In the genomic region with DNA sequence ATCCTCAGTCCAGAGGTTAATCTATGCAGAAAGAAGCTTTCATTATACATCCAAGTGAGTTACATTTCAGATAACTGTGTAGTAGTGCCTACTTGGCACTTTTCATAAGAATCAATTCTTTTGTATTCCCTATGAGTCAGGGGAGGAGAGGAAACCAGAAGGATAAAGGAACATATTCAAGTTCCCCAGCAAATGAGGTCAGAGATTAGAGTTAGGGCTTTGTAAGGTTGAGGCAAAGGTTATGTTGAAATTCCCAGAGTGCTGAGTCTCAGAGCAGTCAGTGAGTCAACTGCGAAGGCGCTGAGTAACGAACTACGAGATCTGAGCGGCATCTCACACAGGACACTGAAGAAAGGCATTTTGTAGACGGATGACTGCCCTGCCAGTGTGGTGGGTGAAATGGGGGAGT, we compare ENCODE assay signal across 12 cellular contexts. TPM values are rescaled to one million over a fixed set of nuclear protein-coding genes. Genes with fewer than 3 reads are reported as not detected.
A peak's percentile ranks its signal among the peaks of the same experiment; 100 is the strongest.
DNase-seq lines count a peak whose midpoint lies in the region; ATAC-seq and TF ChIP-seq lines count a peak whose summit lies in the region.
"Had no signal": no experiment of that assay in that cellular context is flagged by ENCODE, and none has a peak within 500 bp of the region (broad histone marks: within the 10 kb centered on the region; RNA-seq: fewer than 3 reads in every experiment).

No MANE protein-coding gene starts in this region.

- ATAC-seq in HG02840 (IDR thresholded peaks at IDR 0.05; ENCODE audit: low FRiP score, unreplicated experiment) (no peak), HG03565 (IDR thresholded peaks at IDR 0.05; ENCODE audit: unreplicated experiment) (no peak)

- H3K36me3 ChIP-seq in mucosa of rectum (ENCODE audit: control insufficient read depth in 2 of 2, insufficient read depth in 2 of 2, low read length in 2 of 2) = no peaks in the 10 kb centered on the region

- H3K36me3 Mint-ChIP-seq in mesothelial cell of epicardium (no peaks in the 10 kb centered on the region), glutamatergic neuron (ENCODE audit: unreplicated experiment) (no peaks in the 10 kb centered on the region)

- peak; percentile 54 for DNase-seq in AG20443 (ENCODE audit: low spot score)
- DNase-seq in NCI-H226 = peak; percentile 7
- peak; percentile 94 for DNase-seq in epithelial cell of esophagus (ENCODE audit: low read depth)
- DNase-seq in mesothelial cell of epicardium (ENCODE audit: low spot score in 2 of 2, unreplicated experiment in 2 of 2) = no peak
- no peak for DNase-seq in glutamatergic neuron
- DNase-seq: activated T-cell treated with anti-CD3 and anti-CD28 coated beads, Interleukin-2, amount 50 U/mL, for 24 hours; effector CD4-positive, alpha-beta T cell; NCI-H1105 had no signal

- H3K9me3 Mint-ChIP-seq in mesothelial cell of epicardium = peaks cover 3% of the 10 kb centered on the region
- H3K9me3 Mint-ChIP-seq in glutamatergic neuron (ENCODE audit: unreplicated experiment) = peaks cover 4% of the 10 kb centered on the region

- H3K27me3 Mint-ChIP-seq in mesothelial cell of epicardium (ENCODE audit: low read depth) (peaks cover 2% of the 10 kb centered on the region), glutamatergic neuron (ENCODE audit: unreplicated experiment) (peaks cover 5% of the 10 kb centered on the region)

- H3K27ac Mint-ChIP-seq in mesothelial cell of epicardium (no peak overlapping the region), glutamatergic neuron (ENCODE audit: unreplicated experiment) (no peak overlapping the region)
- H3K27ac Mint-ChIP-seq: activated T-cell treated with anti-CD3 and anti-CD28 coated beads, Interleukin-2, amount 50 U/mL, for 24 hours; B cell had no signal

- H3K4me1 ChIP-seq in mucosa of rectum (ENCODE audit: control insufficient read depth in 2 of 2, insufficient read depth in 2 of 2, low read length in 2 of 2) = peaks cover 12 to 17% of the 10 kb centered on the region in 2 donors

- no peak overlapping the region for H3K9ac ChIP-seq in mucosa of rectum (ENCODE audit: low read depth in 1 of 2, low read length in 2 of 2)

- H3K27ac ChIP-seq in mucosa of rectum (ENCODE audit: low read depth in 2 of 2, low read length in 2 of 2) = peak overlapping the region; percentile 65 to 84

- H3K4me3 ChIP-seq in epithelial cell of esophagus (ENCODE audit: low read length) (no peak overlapping the region), mucosa of rectum (ENCODE audit: low read length in 2 of 2) (peak overlapping the region in 1 of 2 donors; percentile 44)

- no peaks in the 10 kb centered on the region for H3K9me3 ChIP-seq in mucosa of rectum (ENCODE audit: control insufficient read depth in 2 of 2, low read length in 2 of 2)

- TF ChIP-seq CTCF in epithelial cell of esophagus (IDR thresholded peaks at IDR 0.05; ENCODE audit: insufficient read depth, low read depth, low read length, missing control alignments) (no peak), mesothelial cell of epicardium (IDR thresholded peaks at IDR 0.05; ENCODE audit: unreplicated experiment) (no peak), glutamatergic neuron (IDR thresholded peaks at IDR 0.05; ENCODE audit: partially characterized antibody, unreplicated experiment) (no peak)

- H3K4me3 Mint-ChIP-seq in mesothelial cell of epicardium = no peak overlapping the region
- H3K4me3 Mint-ChIP-seq in glutamatergic neuron (ENCODE audit: unreplicated experiment) = no peak overlapping the region
- H3K4me3 Mint-ChIP-seq: activated T-cell treated with anti-CD3 and anti-CD28 coated beads, Interleukin-2, amount 50 U/mL, for 24 hours; B cell had no signal

- H3K27me3 ChIP-seq in mucosa of rectum (ENCODE audit: control insufficient read depth in 2 of 2, insufficient read depth in 2 of 2, low read length in 2 of 2) = no peaks in the 10 kb centered on the region

- H3K4me1 Mint-ChIP-seq in mesothelial cell of epicardium (peaks cover 4% of the 10 kb centered on the region), glutamatergic neuron (ENCODE audit: low read depth, unreplicated experiment) (no peaks in the 10 kb centered on the region)
- H3K4me1 Mint-ChIP-seq: B cell had no signal

RNA-seq across cellular contexts. Expression of gene ME2, which starts 25.1 kb away (rescaled TPM):
- 32.8 to 37.3 TPM (median 35.8 TPM) in 3 replicates for total RNA-seq in mesothelial cell of epicardium
- total RNA-seq in glutamatergic neuron (ENCODE audit: unreplicated experiment) = 41.9 TPM

RNA-seq across cellular contexts. Expression of gene MRO, which starts 34.1 kb away (rescaled TPM):
- total RNA-seq in mesothelial cell of epicardium (0.18 to 0.40 TPM (median 0.29 TPM) in 3 replicates), glutamatergic neuron (ENCODE audit: unreplicated experiment) (not detected)
- total RNA-seq: B cell had no signal

Comparison
In these comparisons a context has a peak if more than half of its experiments do, and no peak if none do; other contexts are left out.
1. DNase-seq: peak in AG20443 (single experiment), NCI-H226 (single experiment) and epithelial cell of esophagus (single experiment); none in mesothelial cell of epicardium (0 of 2) and glutamatergic neuron (single experiment).